26 cellular contexts compared by ENCODE assay signal in the genomic region with DNA sequence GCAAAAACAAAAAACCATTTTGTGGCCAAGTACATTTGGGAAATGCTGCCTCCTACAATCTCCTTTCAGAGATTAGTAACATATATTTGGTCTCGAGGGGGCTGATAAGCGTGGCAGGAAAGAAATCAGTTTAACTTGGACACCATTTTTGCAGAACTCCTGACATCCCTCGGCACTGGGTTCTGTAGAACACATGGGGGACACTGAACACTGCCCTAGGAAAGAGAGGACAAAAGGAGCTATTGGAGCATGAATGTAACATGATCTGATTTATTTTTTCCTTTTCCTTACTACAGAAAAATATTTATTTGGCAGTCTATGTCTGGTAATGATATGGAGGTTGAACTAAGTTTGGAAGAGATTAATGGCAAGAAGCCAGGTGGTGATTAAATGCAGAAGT.
"Had no signal": no experiment of that assay in that cellular context is flagged by ENCODE, and none has a peak within 500 bp of the region (broad histone marks: within the 10 kb centered on the region; RNA-seq: fewer than 3 reads in every experiment).

No MANE protein-coding gene starts in this region.

- H3K4me3 Mint-ChIP-seq: activated naive CD8-positive, alpha-beta T cell treated with anti-CD3 and anti-CD28 coated beads for 36 hours; activated T-cell treated with anti-CD3 and anti-CD28 coated beads, Interleukin-2, amount 50 U/mL, for 4 hours; naive thymus-derived CD8-positive, alpha-beta T cell; T-helper 1 cell treated with Interleukin-12 subunit alpha and Interleukin-12 subunit beta and Interleukin-4 antibody, amounts not matched to agents 30 μg/mL and 1 μg/mL, for 36 hours had no signal

- H3K27ac ChIP-seq: coronary artery, esophagus squamous epithelium, heart left ventricle, lower lobe of right lung, ovary, prostate gland, right atrium auricular region, spleen, thoracic aorta, upper lobe of right lung had no signal

- H3K27ac Mint-ChIP-seq: activated naive CD8-positive, alpha-beta T cell treated with anti-CD3 and anti-CD28 coated beads for 36 hours; activated T-helper 2 cell treated with anti-CD3 and anti-CD28 coated beads, Interferon-gamma antibody, Interleukin-2, Interleukin-4, amounts not matched to agents 10 μg/mL and 5 μg/mL and 100 μg/mL, durations not matched to agents 14 hours and 24 hours and 36 hours; naive thymus-derived CD8-positive, alpha-beta T cell; T-helper 1 cell treated with Interleukin-12 subunit alpha and Interleukin-12 subunit beta and Interleukin-4 antibody, amounts not matched to agents 30 μg/mL and 1 μg/mL, for 36 hours had no signal

- H3K4me1 ChIP-seq: esophagus squamous epithelium, lower lobe of right lung, spleen, upper lobe of right lung had no signal

- H3K4me3 ChIP-seq: coronary artery, esophagus squamous epithelium, heart left ventricle, lower lobe of right lung, ovary, prostate gland, right atrium auricular region, spleen, thoracic aorta, upper lobe of right lung had no signal

- H3K27me3 ChIP-seq: esophagus squamous epithelium, heart left ventricle, ovary, right atrium auricular region, spleen, upper lobe of right lung had no signal

- H3K36me3 Mint-ChIP-seq: activated naive CD8-positive, alpha-beta T cell treated with anti-CD3 and anti-CD28 coated beads for 36 hours; naive thymus-derived CD8-positive, alpha-beta T cell had no signal

- H3K9me3 Mint-ChIP-seq: activated naive CD8-positive, alpha-beta T cell treated with anti-CD3 and anti-CD28 coated beads for 36 hours; activated T-cell treated with anti-CD3 and anti-CD28 coated beads, Interleukin-2, amount 50 U/mL, for 4 hours; activated T-helper 2 cell treated with anti-CD3 and anti-CD28 coated beads, Interferon-gamma antibody, Interleukin-2, Interleukin-4, amounts not matched to agents 10 μg/mL and 5 μg/mL and 100 μg/mL, durations not matched to agents 14 hours and 24 hours and 36 hours; naive thymus-derived CD8-positive, alpha-beta T cell; T-helper 1 cell treated with Interleukin-12 subunit alpha and Interleukin-12 subunit beta and Interleukin-4 antibody, amounts not matched to agents 30 μg/mL and 1 μg/mL, for 36 hours had no signal

- H3K9me3 ChIP-seq: esophagus squamous epithelium, heart left ventricle, lower lobe of right lung, ovary, prostate gland, right atrium auricular region, spleen, thoracic aorta, upper lobe of right lung had no signal

- H3K36me3 ChIP-seq: esophagus squamous epithelium, heart left ventricle, lower lobe of right lung, ovary, prostate gland, right atrium auricular region, thoracic aorta, upper lobe of right lung had no signal

- DNase-seq: activated CD4-positive, alpha-beta T cell treated with anti-CD3 and anti-CD28 coated beads for 4 hours; activated CD4-positive, alpha-beta T cell treated with anti-CD3 and anti-CD28 coated beads, Interleukin-2, amount 50 U/mL, for 48 hours; activated CD4-positive, CD25-positive, alpha-beta regulatory T cell; activated CD8-positive, alpha-beta memory T cell treated with anti-CD3 and anti-CD28 coated beads, Interleukin-2, amount 50 U/mL, for 48 hours; activated naive CD4-positive, alpha-beta T cell treated with Interleukin-2 at 50 U/mL for 16 hours; activated naive CD8-positive, alpha-beta T cell treated with anti-CD3 and anti-CD28 coated beads for 36 hours; activated T-cell treated with anti-CD3 and anti-CD28 coated beads, Interleukin-2, amount 50 U/mL, for 4 hours; amniotic stem cell; cerebellar nuclear complex; esophagus squamous epithelium; heart left ventricle; islet precursor cell; left colon; lower lobe of right lung; naive thymus-derived CD8-positive, alpha-beta T cell; ovary; spleen; stimulated activated CD4-positive, alpha-beta T cell treated with anti-CD3 and anti-CD28 coated beads, Interleukin-4, amount 100 ng/mL, for 24 hours; stimulated activated naive CD4-positive, alpha-beta T cell treated with Interleukin-2 at 50 U/mL for 16 hours; upper lobe of right lung had no signal

- H3K4me1 Mint-ChIP-seq: activated naive CD8-positive, alpha-beta T cell treated with anti-CD3 and anti-CD28 coated beads for 36 hours; naive thymus-derived CD8-positive, alpha-beta T cell had no signal

- ATAC-seq: activated T-cell treated with anti-CD3 and anti-CD28 coated beads, Interleukin-2, amount 50 U/mL, for 4 hours; heart left ventricle; left colon; lower lobe of right lung; naive thymus-derived CD8-positive, alpha-beta T cell; upper lobe of right lung had no signal
